Comparison of ENCODE assay signal across 1 cellular context in genomic region chr3:105829879-105830622, GRCh38.
TF ChIP-seq lines count a peak whose summit lies in the region.

No MANE protein-coding gene starts in this region.

TF ChIP-seq in K562, 482 proteins besides CTCF, POLR2A, EP300 and RAD21 (continued from another document):
- no peak for TF ChIP-seq CREB5 (CRISPR knock-in tag; IDR thresholded peaks at IDR 0.05)
- peak; percentile 81 for TF ChIP-seq C11orf30 (IDR thresholded peaks at IDR 0.05; ENCODE audit: low read depth)
- peak; percentile 88 for TF ChIP-seq MAFF (IDR thresholded peaks at IDR 0.05; ENCODE audit: low read length)
- TF ChIP-seq MAFK (IDR thresholded peaks at IDR 0.05; ENCODE audit: low read length), result peak; percentile 91
- peak; percentile 78 for TF ChIP-seq MAFG (tag; conservative IDR thresholded peaks at IDR 0.05)
- no peak for TF ChIP-seq CHCHD3 (CRISPR knock-in tag; IDR thresholded peaks at IDR 0.05)
- TF ChIP-seq BRF2 (IDR thresholded peaks at IDR 0.05; ENCODE audit: borderline replicate concordance, insufficient read depth, insufficient read length), result no peak
